In genomic region chr15:60477991-60478632, GRCh38 we compare ENCODE assay signal across 8 cellular contexts. TPM values are rescaled to one million over a fixed set of nuclear protein-coding genes. Genes with fewer than 3 reads are reported as not detected.
DNase-seq lines count a peak whose midpoint lies in the region; ATAC-seq and TF ChIP-seq lines count a peak whose summit lies in the region.

No MANE protein-coding gene starts in this region.

- H3K4me1 ChIP-seq in OCI-LY1 (ENCODE audit: insufficient read depth, low read length, severe bottlenecking), result peaks cover 32% of the 10 kb centered on the region
- H3K4me1 ChIP-seq in stomach smooth muscle (ENCODE audit: control insufficient read depth, insufficient read depth, low read length), result peaks cover 3% of the 10 kb centered on the region

- ATAC-seq in HG03520 (IDR thresholded peaks at IDR 0.05; ENCODE audit: unreplicated experiment), result no peak
- no peak for ATAC-seq in HG03565 (IDR thresholded peaks at IDR 0.05; ENCODE audit: unreplicated experiment)

- H3K9ac ChIP-seq in OCI-LY1 (ENCODE audit: low read length) (peak overlapping the region; percentile 97), stomach smooth muscle (ENCODE audit: low read length in 2 of 2) (peak overlapping the region; percentile 93)

- 0 out of 2 replicates have a peak overlapping the region, but pooled peaks have one; percentile 21 for H2AFZ ChIP-seq in OCI-LY1 (ENCODE audit: low read length)

- no peaks in the 10 kb centered on the region for H3F3A ChIP-seq in OCI-LY1 (ENCODE audit: insufficient read depth, low read length)

- H3K9me3 ChIP-seq in OCI-LY1 (ENCODE audit: low read length) (no peaks in the 10 kb centered on the region), stomach smooth muscle (ENCODE audit: control insufficient read depth in 2 of 2, low read length in 2 of 2) (no peaks in the 10 kb centered on the region)

- DNase-seq in activated CD4-positive, alpha-beta T cell treated with anti-CD3 and anti-CD28 coated beads, Interleukin-2, amount 50 U/mL, for 48 hours, result peak; percentile 6 to 18
- DNase-seq in activated CD4-positive, alpha-beta T cell treated with anti-CD3 and anti-CD28 coated beads, Interleukin-2, amount 50 U/mL, for 4 hours, result no peak
- DNase-seq in central memory CD4-positive, alpha-beta T cell, result peak; percentile 8
- DNase-seq in kidney epithelial cell (ENCODE audit: low read depth), result no peak

- H3K27ac ChIP-seq in OCI-LY1 (ENCODE audit: low read depth, low read length, poor library complexity, severe bottlenecking) (peak overlapping the region; percentile 62), stomach smooth muscle (ENCODE audit: low read length) (peak overlapping the region; percentile 94)

- peaks cover 36% of the 10 kb centered on the region for H3K36me3 ChIP-seq in OCI-LY1 (ENCODE audit: insufficient read depth, low read length)
- H3K36me3 ChIP-seq in kidney epithelial cell (ENCODE audit: control insufficient read depth, insufficient read depth, low read length), result peaks cover under 1% of the 10 kb centered on the region
- H3K36me3 ChIP-seq in stomach smooth muscle (ENCODE audit: control insufficient read depth in 2 of 2, insufficient read depth in 2 of 2, low read length in 2 of 2), result peaks cover 7 to 10% of the 10 kb centered on the region in 2 donors

- H3K4me3 ChIP-seq in OCI-LY1 (ENCODE audit: low read depth, low read length, poor library complexity, severe bottlenecking) (peak overlapping the region; percentile 91), kidney epithelial cell (ENCODE audit: low read depth, low read length) (peak overlapping the region; percentile 83), stomach smooth muscle (ENCODE audit: low read length in 2 of 2) (peak overlapping the region; percentile 94 to 96)

- H3K9me2 ChIP-seq in OCI-LY1 (ENCODE audit: low read depth, low read length), result no peaks in the 10 kb centered on the region

- no peaks in the 10 kb centered on the region for H3K27me3 ChIP-seq in OCI-LY1 (ENCODE audit: insufficient read depth, low read length)
- H3K27me3 ChIP-seq in kidney epithelial cell (ENCODE audit: control insufficient read depth, insufficient read depth, low read length), result no peaks in the 10 kb centered on the region
- H3K27me3 ChIP-seq in stomach smooth muscle (ENCODE audit: control insufficient read depth in 1 of 2, insufficient read depth in 2 of 2, low read length in 2 of 2), result no peaks in the 10 kb centered on the region

- H3K79me2 ChIP-seq in OCI-LY1 (ENCODE audit: insufficient read depth, low read length), result peaks cover 19% of the 10 kb centered on the region

- H4K20me1 ChIP-seq in OCI-LY1 (ENCODE audit: insufficient read depth, low read length), result no peaks in the 10 kb centered on the region

- H3K4me2 ChIP-seq in OCI-LY1 (ENCODE audit: low read length), result peak overlapping the region; percentile 80

- TF ChIP-seq CTCF in OCI-LY1 (IDR thresholded peaks at IDR 0.05; ENCODE audit: low read length), result no peak
- no peak for TF ChIP-seq CTCF in kidney epithelial cell (IDR thresholded peaks at IDR 0.05; ENCODE audit: insufficient read depth, low read length, poor library complexity, severe bottlenecking)

RNA-seq across cellular contexts. Expression of gene ICE2, which starts 0.8 kb away (rescaled TPM):
- total RNA-seq in kidney epithelial cell, result 18.6 and 34.8 TPM in 2 replicates

Comparison
In these comparisons a context has a peak if more than half of its experiments do, and no peak if none do; other contexts are left out.
1. DNase-seq: peak in activated CD4-positive, alpha-beta T cell treated with anti-CD3 and anti-CD28 coated beads, Interleukin-2, amount 50 U/mL, for 48 hours (2 of 2) and central memory CD4-positive, alpha-beta T cell (single experiment); none in activated CD4-positive, alpha-beta T cell treated with anti-CD3 and anti-CD28 coated beads, Interleukin-2, amount 50 U/mL, for 4 hours (0 of 2) and kidney epithelial cell (single experiment).
2. Peak in every context shown above with its lines, with median percentiles within 50 percentile points of each other: H3K4me3 ChIP-seq.